15 cellular contexts compared by ENCODE assay signal in the genomic region with DNA sequence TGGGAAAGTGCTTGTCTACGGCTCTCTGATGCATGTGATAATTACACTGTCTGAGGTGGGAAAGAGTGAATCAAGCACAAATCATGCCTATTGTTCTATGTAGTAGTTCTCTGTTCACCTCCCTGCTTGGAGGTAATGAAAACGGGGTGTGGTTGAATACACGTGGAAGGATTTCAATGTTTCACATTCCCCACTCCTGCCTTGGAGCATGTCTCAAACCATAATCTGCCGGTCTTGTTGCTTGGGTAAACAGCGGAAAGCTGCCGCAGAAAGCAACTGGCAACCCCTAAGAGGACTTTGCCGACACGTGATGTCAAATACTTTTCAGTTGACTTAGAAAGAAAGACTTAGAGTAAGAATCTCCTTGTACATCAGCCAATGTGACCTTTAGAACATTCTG.
DNase-seq lines count a peak whose midpoint lies in the region; ATAC-seq and TF ChIP-seq lines count a peak whose summit lies in the region.
"Had no signal": no experiment of that assay in that cellular context is flagged by ENCODE, and none has a peak within 500 bp of the region (broad histone marks: within the 10 kb centered on the region; RNA-seq: fewer than 3 reads in every experiment).

No MANE protein-coding gene starts in this region.

- H3K4me1 Mint-ChIP-seq in activated CD8-positive, alpha-beta memory T cell treated with anti-CD3 and anti-CD28 coated beads, Interleukin-2, amount 10 ng/mL, durations not matched to agents 7 days and 5 days = no peaks in the 10 kb centered on the region

- H3K27me3 ChIP-seq in colonic mucosa = no peaks in the 10 kb centered on the region
- H3K27me3 ChIP-seq in hepatocyte = no peaks in the 10 kb centered on the region
- no peaks in the 10 kb centered on the region for H3K27me3 ChIP-seq in stomach
- H3K27me3 ChIP-seq in heart left ventricle = peaks cover 0 to 4% (median 0%) of the 10 kb centered on the region in 9 donors

- H3K27me3 Mint-ChIP-seq in activated CD8-positive, alpha-beta memory T cell treated with anti-CD3 and anti-CD28 coated beads, Interleukin-2, amount 10 ng/mL, durations not matched to agents 7 days and 5 days = peaks cover 36% of the 10 kb centered on the region

- H3K9me3 ChIP-seq in colonic mucosa (no peaks in the 10 kb centered on the region), hepatocyte (ENCODE audit: low read depth) (no peaks in the 10 kb centered on the region), stomach (no peaks in the 10 kb centered on the region), heart left ventricle (no peaks in the 10 kb centered on the region)

- H3K4me3 Mint-ChIP-seq in activated CD8-positive, alpha-beta memory T cell treated with anti-CD3 and anti-CD28 coated beads, Interleukin-2, amount 10 ng/mL, durations not matched to agents 7 days and 5 days = no peak overlapping the region

- no peaks in the 10 kb centered on the region for H3K4me1 ChIP-seq in colonic mucosa
- H3K4me1 ChIP-seq in hepatocyte (ENCODE audit: insufficient read depth) = no peaks in the 10 kb centered on the region
- H3K4me1 ChIP-seq in stomach = peaks cover 0 to 14% (median 9%) of the 10 kb centered on the region in 4 donors
- peaks cover 0 to 12% (median 3%) of the 10 kb centered on the region in 12 donors for H3K4me1 ChIP-seq in heart left ventricle
- H3K4me1 ChIP-seq: A549 had no signal

- intact Hi-C loops in colonic mucosa (cut with DNase I) = loop anchor here (5.0 kb wide), 1 partner anchor 1059 kb away; no protein-coding TSS in a partner anchor
- intact Hi-C loops in stomach (cut with DNase I; ENCODE audit: low total_unique reads) = no loop called here
- intact Hi-C loops in heart left ventricle (cut with DNase I) = loop anchor here in 7 of 10 donors (5.0 to 10.0 kb wide), 6 partner anchors 252 to 1059 kb away; no protein-coding TSS in a partner anchor

- no peaks in the 10 kb centered on the region for H3K36me3 Mint-ChIP-seq in activated CD8-positive, alpha-beta memory T cell treated with anti-CD3 and anti-CD28 coated beads, Interleukin-2, amount 10 ng/mL, durations not matched to agents 7 days and 5 days

- H3K9me2 ChIP-seq in hepatocyte (replicated peaks; ENCODE audit: insufficient read depth) = no peaks in the 10 kb centered on the region

- no peaks in the 10 kb centered on the region for H3K9me3 Mint-ChIP-seq in activated CD8-positive, alpha-beta memory T cell treated with anti-CD3 and anti-CD28 coated beads, Interleukin-2, amount 10 ng/mL, durations not matched to agents 7 days and 5 days (ENCODE audit: low read depth)

- WGBS in hepatocyte (ENCODE audit: low lambda C conversion rate, missing lambda C conversion rate) = 76% methylated on average over 8 of the region's 8 CpGs
- 34 to 59% (median 42%) methylated on average over 8 of the region's 8 CpGs for WGBS in stomach, 5 donors
- WGBS in heart left ventricle, 4 donors = 87 to 91% (median 89%) methylated on average over 8 of the region's 8 CpGs

- H3K27ac Mint-ChIP-seq in activated CD8-positive, alpha-beta memory T cell treated with anti-CD3 and anti-CD28 coated beads, Interleukin-2, amount 10 ng/mL, durations not matched to agents 7 days and 5 days = no peak overlapping the region

- CTCF ChIA-PET in activated CD8-positive, alpha-beta memory T cell treated with anti-CD3 and anti-CD28 coated beads, Interleukin-2, amount 10 ng/mL, durations not matched to agents 7 days and 5 days (lab: Charles Lee) = no interaction called here

- TF ChIP-seq CTCF in colonic mucosa (IDR thresholded peaks at IDR 0.05) (no peak), hepatocyte (IDR thresholded peaks at IDR 0.05; ENCODE audit: poor library complexity) (no peak), stomach (IDR thresholded peaks at IDR 0.05) (no peak), heart left ventricle (IDR thresholded peaks at IDR 0.05) (no peak)

- TF ChIP-seq EP300 in stomach (IDR thresholded peaks at IDR 0.05) = no peak

- H3K79me2 ChIP-seq in hepatocyte = no peaks in the 10 kb centered on the region

- peak; percentile 30 for DNase-seq in AG20443 (ENCODE audit: low spot score)
- DNase-seq in colonic mucosa = peak; percentile 23
- peak; percentile 15 for DNase-seq in hepatocyte (ENCODE audit: low spot score)
- peak; percentile 34 for DNase-seq in stomach
- no peak for DNase-seq in SIG-M5 (lab: John Stamatoyannopoulos, UW)
- no peak for DNase-seq in activated CD8-positive, alpha-beta memory T cell treated with anti-CD3 and anti-CD28 coated beads, Interleukin-2, amount 10 ng/mL, durations not matched to agents 7 days and 5 days
- no peak for DNase-seq in heart left ventricle
- DNase-seq: AML-193, Kasumi-1, MM.1S, NCI-H1092 treated with DMSO at 0.1 percent for 48 hours, NCI-H2081 treated with DMSO at 0.1 percent for 48 hours had no signal

- no peaks in the 10 kb centered on the region for H3K36me3 ChIP-seq in colonic mucosa
- no peaks in the 10 kb centered on the region for H3K36me3 ChIP-seq in hepatocyte (replicated peaks; ENCODE audit: insufficient read depth, low read depth)
- no peaks in the 10 kb centered on the region for H3K36me3 ChIP-seq in stomach
- H3K36me3 ChIP-seq in heart left ventricle = no peaks in the 10 kb centered on the region

- H3K4me3 ChIP-seq in colonic mucosa (no peak overlapping the region), hepatocyte (no peak overlapping the region), stomach (no peak overlapping the region), heart left ventricle (no peak overlapping the region)
- H3K4me3 ChIP-seq: A549 had no signal

- H3K27ac ChIP-seq in colonic mucosa = no peak overlapping the region
- no peak overlapping the region for H3K27ac ChIP-seq in hepatocyte
- H3K27ac ChIP-seq in stomach = no peak overlapping the region
- H3K27ac ChIP-seq in heart left ventricle = no peak overlapping the region
- H3K27ac ChIP-seq: A549, C4-2B had no signal

- H3K4me2 ChIP-seq in hepatocyte = no peak overlapping the region
- H3K4me2 ChIP-seq: A549 had no signal

- H2AFZ ChIP-seq in hepatocyte = no peak overlapping the region

- no peaks in the 10 kb centered on the region for H4K20me1 ChIP-seq in hepatocyte (ENCODE audit: insufficient read depth, poor library complexity, severe bottlenecking)

- H3K9ac ChIP-seq in colonic mucosa (ENCODE audit: low read depth in 2 of 2, low read length in 2 of 2) = no peak overlapping the region

- TF ChIP-seq POLR2A in stomach (IDR thresholded peaks at IDR 0.05) = no peak
- no peak for TF ChIP-seq POLR2A in heart left ventricle (IDR thresholded peaks at IDR 0.05)

- no peak for ATAC-seq in activated CD8-positive, alpha-beta memory T cell treated with anti-CD3 and anti-CD28 coated beads, Interleukin-2, amount 10 ng/mL, durations not matched to agents 7 days and 5 days
- ATAC-seq in heart left ventricle = no peak
- ATAC-seq: A549, Panc1 had no signal

Comparison
In these comparisons a context has a peak if more than half of its experiments do, and no peak if none do; other contexts are left out.
1. DNase-seq: peak in AG20443 (single experiment), colonic mucosa (single experiment), hepatocyte (single experiment) and stomach (single experiment); none in SIG-M5 (single experiment), activated CD8-positive, alpha-beta memory T cell treated with anti-CD3 and anti-CD28 coated beads, Interleukin-2, amount 10 ng/mL, durations not matched to agents 7 days and 5 days (single experiment) and heart left ventricle (0 of 5).